ENCODE assay signal across 11 cellular contexts in the genomic region with DNA sequence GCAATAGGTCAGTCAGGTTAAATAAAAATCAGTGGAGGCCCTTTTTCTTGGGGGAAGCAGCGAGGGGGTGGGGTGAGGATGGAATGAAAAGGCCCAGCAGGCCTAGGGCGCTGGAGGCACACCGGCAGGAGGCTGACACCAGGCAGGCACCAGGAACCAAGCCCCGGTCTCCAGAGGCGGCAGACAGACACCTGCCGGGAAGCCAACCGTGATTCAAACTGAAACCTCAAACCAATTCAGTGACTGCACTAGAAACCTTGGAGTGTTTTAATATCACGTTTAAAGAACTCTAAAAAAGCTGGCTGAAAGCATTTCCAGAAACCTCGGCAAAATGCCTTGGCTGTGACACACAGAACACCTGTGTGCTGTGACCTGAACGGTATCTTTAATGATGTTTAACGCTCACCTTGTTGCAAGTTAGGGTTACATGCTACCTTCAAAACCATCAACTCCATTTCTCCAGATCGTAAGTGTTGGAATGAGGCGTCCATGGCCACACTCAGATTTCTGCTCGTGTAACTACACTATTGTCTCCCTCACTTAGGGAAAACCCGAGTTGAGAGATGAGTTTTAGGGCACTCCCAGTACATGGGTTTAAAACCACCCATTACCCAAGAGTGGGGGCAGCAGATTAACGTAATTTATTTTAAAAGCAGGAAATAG. TPM values are rescaled to one million over a fixed set of nuclear protein-coding genes. Genes with fewer than 3 reads are reported as not detected.
DNase-seq lines count a peak whose midpoint lies in the region; ATAC-seq and TF ChIP-seq lines count a peak whose summit lies in the region.
"Had no signal": no experiment of that assay in that cellular context is flagged by ENCODE, and none has a peak within 500 bp of the region (broad histone marks: within the 10 kb centered on the region; RNA-seq: fewer than 3 reads in every experiment).

No MANE protein-coding gene starts in this region.

- H3K4me2 ChIP-seq in HCT116 (ENCODE audit: low read length) (no peak overlapping the region), smooth muscle cell (no peak overlapping the region)

- H3K36me3 Mint-ChIP-seq in activated CD8-positive, alpha-beta T cell treated with anti-CD3 and anti-CD28 coated beads, Interleukin-2, amount 10 ng/mL, durations not matched to agents 7 days and 5 days (ENCODE audit: low read depth) = peaks cover 69% of the 10 kb centered on the region
- peaks cover 11% of the 10 kb centered on the region for H3K36me3 Mint-ChIP-seq in mesothelial cell of epicardium

- CTCF ChIA-PET in HCT116 (lab: Charles Lee) = no interaction called here
- CTCF ChIA-PET in activated CD8-positive, alpha-beta T cell treated with anti-CD3 and anti-CD28 coated beads, Interleukin-2, amount 10 ng/mL, durations not matched to agents 7 days and 5 days (lab: Charles Lee) = interaction anchor here (0.7 to 8.1 kb wide), 9 partner anchors 8 to 73 kb away, joined by 3 to 182 read pairs (median 4); no protein-coding TSS in a partner anchor

- POLR2A ChIA-PET in HCT116 (lab: Charles Lee) = no interaction called here
- POLR2A ChIA-PET in activated CD8-positive, alpha-beta T cell treated with anti-CD3 and anti-CD28 coated beads, Interleukin-2, amount 10 ng/mL, durations not matched to agents 7 days and 5 days (lab: Charles Lee) = interaction anchor here (0.7 to 1.8 kb wide), 4 partner anchors 9 to 26 kb away, joined by 3 to 5 read pairs (median 4); no protein-coding TSS in a partner anchor

- no peak for ATAC-seq in HCT116
- no peak for ATAC-seq in activated CD8-positive, alpha-beta T cell treated with anti-CD3 and anti-CD28 coated beads, Interleukin-2, amount 10 ng/mL, durations not matched to agents 7 days and 5 days
- ATAC-seq in HG03196 (IDR thresholded peaks at IDR 0.05; ENCODE audit: unreplicated experiment) = no peak
- no peak for ATAC-seq in HG03025 (IDR thresholded peaks at IDR 0.05; ENCODE audit: low FRiP score, unreplicated experiment)

- H3K27ac ChIP-seq in HCT116 (ENCODE audit: low read depth, low read length) (no peak overlapping the region), smooth muscle cell (ENCODE audit: low read depth) (no peak overlapping the region), right atrium auricular region (no peak overlapping the region)

- peaks cover 18% of the 10 kb centered on the region for H3F3A ChIP-seq in smooth muscle cell (ENCODE audit: low read depth)

- TF ChIP-seq POLR2A in HCT116 (IDR thresholded peaks at IDR 0.05; ENCODE audit: borderline replicate concordance, extremely low read depth, insufficient read depth, insufficient read length) = no peak

- H3K9ac ChIP-seq in HCT116 (ENCODE audit: low read length) (no peak overlapping the region), smooth muscle cell (ENCODE audit: low read depth) (no peak overlapping the region)

- TF ChIP-seq CTCF in HCT116 (IDR thresholded peaks at IDR 0.05 in 2 of 3, conservative IDR thresholded peaks at IDR 0.05 in 1 of 3; ENCODE audit: borderline replicate concordance in 1 of 3, insufficient read depth in 1 of 3, low read depth in 2 of 3, low read length in 2 of 3) = no peak
- no peak for TF ChIP-seq CTCF in mesothelial cell of epicardium (IDR thresholded peaks at IDR 0.05; ENCODE audit: unreplicated experiment)
- TF ChIP-seq CTCF in smooth muscle cell (IDR thresholded peaks at IDR 0.05; ENCODE audit: borderline replicate concordance, insufficient read depth, poor library complexity, severe bottlenecking) = no peak
- no peak for TF ChIP-seq CTCF in right atrium auricular region (IDR thresholded peaks at IDR 0.05)

- H3K9me3 Mint-ChIP-seq in activated CD8-positive, alpha-beta T cell treated with anti-CD3 and anti-CD28 coated beads, Interleukin-2, amount 10 ng/mL, durations not matched to agents 7 days and 5 days (ENCODE audit: insufficient read depth) = no peaks in the 10 kb centered on the region
- H3K9me3 Mint-ChIP-seq in mesothelial cell of epicardium = no peaks in the 10 kb centered on the region

- TF ChIP-seq RAD21 in HCT116 (IDR thresholded peaks at IDR 0.05; ENCODE audit: low read depth) = 0 out of 2 replicates have a peak, but pooled peaks have one; percentile 1

- no peaks in the 10 kb centered on the region for H3K27me3 Mint-ChIP-seq in activated CD8-positive, alpha-beta T cell treated with anti-CD3 and anti-CD28 coated beads, Interleukin-2, amount 10 ng/mL, durations not matched to agents 7 days and 5 days (ENCODE audit: low read depth)
- no peaks in the 10 kb centered on the region for H3K27me3 Mint-ChIP-seq in mesothelial cell of epicardium (ENCODE audit: low read depth)

- no peak overlapping the region for H3K4me3 Mint-ChIP-seq in activated CD8-positive, alpha-beta T cell treated with anti-CD3 and anti-CD28 coated beads, Interleukin-2, amount 10 ng/mL, durations not matched to agents 7 days and 5 days
- no peak overlapping the region for H3K4me3 Mint-ChIP-seq in mesothelial cell of epicardium

- H3K9me2 ChIP-seq in HCT116 (ENCODE audit: insufficient read depth) = no peaks in the 10 kb centered on the region

- H3K4me3 ChIP-seq in HCT116 (replicated peaks in 1 of 2; ENCODE audit: low read depth in 1 of 2, low read length in 2 of 2) (no peak overlapping the region), smooth muscle cell (no peak overlapping the region), right atrium auricular region (no peak overlapping the region)

- RAD21 ChIA-PET in HCT116 (lab: Charles Lee; ENCODE audit: low non-redundant PET in 1 of 2, low total read pairs in 2 of 2, uncharacterized antibody in 2 of 2, unreplicated experiment in 2 of 2) = no interaction called here

- H4K20me1 ChIP-seq in HCT116 (ENCODE audit: insufficient read depth) (no peaks in the 10 kb centered on the region; the same call in 1 of the 2 replicates), smooth muscle cell (ENCODE audit: low read depth) (peaks cover 47% of the 10 kb centered on the region)

- peaks cover 36 to 40% of the 10 kb centered on the region in 2 experiments for H3K36me3 ChIP-seq in HCT116 (ENCODE audit: control insufficient read depth in 1 of 2, insufficient read depth in 2 of 2, low read length in 2 of 2)
- no peaks in the 10 kb centered on the region for H3K36me3 ChIP-seq in smooth muscle cell (ENCODE audit: low read depth)
- H3K36me3 ChIP-seq in right atrium auricular region = peaks cover 40% of the 10 kb centered on the region

- H3K79me2 ChIP-seq in HCT116 (ENCODE audit: insufficient read depth, low read length) (0 out of 2 replicates have a peak, but pooled peaks cover 4% of the 10 kb centered on the region), smooth muscle cell (ENCODE audit: low read depth) (peaks cover 2% of the 10 kb centered on the region)

- DNase-seq in DMS79 (lab: John Stamatoyannopoulos, UW) (peak; percentile 45), HCT116 (ENCODE audit: low read depth, low spot score) (no peak), mesothelial cell of epicardium (ENCODE audit: low spot score in 2 of 2, unreplicated experiment in 2 of 2) (no peak), smooth muscle cell (lab: John Stamatoyannopoulos, UW; ENCODE audit: unreplicated experiment) (no peak), right atrium auricular region (ENCODE audit: low spot score) (no peak)
- DNase-seq in activated CD8-positive, alpha-beta T cell treated with anti-CD3 and anti-CD28 coated beads, Interleukin-2, amount 10 ng/mL, durations not matched to agents 7 days and 5 days = no peak
- DNase-seq: amniotic stem cell, T1000 had no signal

- H3K27me3 ChIP-seq in HCT116 (ENCODE audit: insufficient read depth, low read length) (no peaks in the 10 kb centered on the region), smooth muscle cell (ENCODE audit: low read depth) (no peaks in the 10 kb centered on the region), right atrium auricular region (no peaks in the 10 kb centered on the region)

- peaks cover 5 to 19% of the 10 kb centered on the region in 2 experiments; a peak in 3 of 4 replicates for H3K4me1 ChIP-seq in HCT116 (ENCODE audit: control insufficient read depth in 1 of 2, insufficient read depth in 2 of 2, low read length in 2 of 2)
- H3K4me1 ChIP-seq in smooth muscle cell (ENCODE audit: low read depth) = peaks cover 20% of the 10 kb centered on the region
- H3K4me1 ChIP-seq in right atrium auricular region = peaks cover 0 to 21% of the 10 kb centered on the region in 2 donors

- H3K4me1 Mint-ChIP-seq in activated CD8-positive, alpha-beta T cell treated with anti-CD3 and anti-CD28 coated beads, Interleukin-2, amount 10 ng/mL, durations not matched to agents 7 days and 5 days (ENCODE audit: low read depth) = peaks cover 52% of the 10 kb centered on the region
- peaks cover 36% of the 10 kb centered on the region for H3K4me1 Mint-ChIP-seq in mesothelial cell of epicardium

- no TSS peak for BruUV-seq in HCT116 (replicated peaks; lab: Mats Ljungman, UMichigan)

- intact Hi-C loops in HCT116 (cut with micrococcal nuclease) = no loop called here

- H2AFZ ChIP-seq in HCT116 (ENCODE audit: low read depth, low read length, poor library complexity, severe bottlenecking) = no peak overlapping the region
- H2AFZ ChIP-seq in smooth muscle cell (ENCODE audit: low read depth) = no peak overlapping the region

- 85% methylated on average over 16 of the region's 16 CpGs for WGBS in smooth muscle cell (ENCODE audit: low lambda C conversion rate)

- no peaks in the 10 kb centered on the region for H3K9me3 ChIP-seq in HCT116 (ENCODE audit: control insufficient read depth in 1 of 2, insufficient read depth in 1 of 2, low read depth in 1 of 2, low read length in 2 of 2)
- no peaks in the 10 kb centered on the region for H3K9me3 ChIP-seq in smooth muscle cell (replicated peaks; ENCODE audit: low read depth)
- no peaks in the 10 kb centered on the region for H3K9me3 ChIP-seq in right atrium auricular region

- H3K27ac Mint-ChIP-seq in activated CD8-positive, alpha-beta T cell treated with anti-CD3 and anti-CD28 coated beads, Interleukin-2, amount 10 ng/mL, durations not matched to agents 7 days and 5 days = peak overlapping the region; percentile 52
- H3K27ac Mint-ChIP-seq in mesothelial cell of epicardium = peak overlapping the region; percentile 7

RNA-seq across cellular contexts. Expression of a gene that starts 27.2 kb away (rescaled TPM):
- 41.4 TPM for total RNA-seq in HCT116 (2021; ENCODE audit: unreplicated experiment)
- 18.9 and 21.9 TPM in 2 replicates for polyA plus RNA-seq in HCT116 (2012)
- total RNA-seq in activated CD8-positive, alpha-beta T cell treated with anti-CD3 and anti-CD28 coated beads, Interleukin-2, amount 10 ng/mL, durations not matched to agents 7 days and 5 days = 10 to 100 TPM; 69.6 to 74.0 TPM
- total RNA-seq in mesothelial cell of epicardium = 70.3 to 73.1 TPM (median 70.5 TPM) in 3 replicates
- 24.6 and 25.8 TPM in 2 replicates for total RNA-seq in smooth muscle cell
- 14.4 and 16.0 TPM in 2 replicates for polyA plus RNA-seq in smooth muscle cell
- 10 to 100 TPM; 34.7 to 37.5 TPM for total RNA-seq in right atrium auricular region

RNA-seq across cellular contexts. Expression of a gene that starts 37.5 kb away (rescaled TPM):
- total RNA-seq in HCT116 (2021; ENCODE audit: unreplicated experiment) (20.4 TPM), mesothelial cell of epicardium (12.0 to 12.6 TPM (median 12.2 TPM) in 3 replicates), smooth muscle cell (9.1 and 9.5 TPM in 2 replicates), right atrium auricular region (1 to 10 TPM; 4.8 to 6.4 TPM)
- 8.9 and 10.9 TPM in 2 replicates for polyA plus RNA-seq in HCT116 (2012)
- 1 to 10 TPM; 7.9 to 9.6 TPM for total RNA-seq in activated CD8-positive, alpha-beta T cell treated with anti-CD3 and anti-CD28 coated beads, Interleukin-2, amount 10 ng/mL, durations not matched to agents 7 days and 5 days
- polyA plus RNA-seq in smooth muscle cell = 6.8 and 12.5 TPM in 2 replicates

RNA-seq across cellular contexts. Expression of a gene that starts 38.8 kb away (rescaled TPM):
- total RNA-seq in HCT116 (2021; ENCODE audit: unreplicated experiment) (35.6 TPM), mesothelial cell of epicardium (57.8 to 59.2 TPM (median 57.9 TPM) in 3 replicates), smooth muscle cell (23.5 and 34.8 TPM in 2 replicates), right atrium auricular region (10 to 100 TPM; 16.8 to 18.7 TPM)
- 22.1 and 24.1 TPM in 2 replicates for polyA plus RNA-seq in HCT116 (2012)
- 10 to 100 TPM; 37.3 to 39.7 TPM for total RNA-seq in activated CD8-positive, alpha-beta T cell treated with anti-CD3 and anti-CD28 coated beads, Interleukin-2, amount 10 ng/mL, durations not matched to agents 7 days and 5 days
- 13.9 and 20.8 TPM in 2 replicates for polyA plus RNA-seq in smooth muscle cell

RNA-seq across cellular contexts. Expression of a gene that starts 53.4 kb away (rescaled TPM):
- total RNA-seq in HCT116 (2021; ENCODE audit: unreplicated experiment) (37.6 TPM), mesothelial cell of epicardium (5.3 to 7.1 TPM (median 5.7 TPM) in 3 replicates), smooth muscle cell (32.4 and 32.5 TPM in 2 replicates), right atrium auricular region (1 to 10 TPM; 1.3 to 1.8 TPM)
- polyA plus RNA-seq in HCT116 (2012) = 24.4 and 24.9 TPM in 2 replicates
- 10 to 100 TPM; 57.8 to 69.7 TPM for total RNA-seq in activated CD8-positive, alpha-beta T cell treated with anti-CD3 and anti-CD28 coated beads, Interleukin-2, amount 10 ng/mL, durations not matched to agents 7 days and 5 days
- 92.5 and 96.7 TPM in 2 replicates for polyA plus RNA-seq in smooth muscle cell
- total RNA-seq: HT1080 had no signal
